In genomic region chr5:179393078-179393477, GRCh38 we compare ENCODE assay signal across 16 cellular contexts. TPM values are rescaled to one million over a fixed set of nuclear protein-coding genes. Genes with fewer than 3 reads are reported as not detected.
DNase-seq lines count a peak whose midpoint lies in the region; ATAC-seq and TF ChIP-seq lines count a peak whose summit lies in the region.
"Had no signal": no experiment of that assay in that cellular context is flagged by ENCODE, and none has a peak within 500 bp of the region (broad histone marks: within the 10 kb centered on the region; RNA-seq: fewer than 3 reads in every experiment).

No MANE protein-coding gene starts in this region.

- intact Hi-C loops in lower leg skin (cut with DNase I; ENCODE audit: low total_unique reads): no loop called here
- intact Hi-C loops in Right ventricle myocardium superior (cut with DNase I): no loop called here

- peak overlapping the region; percentile 78 for H3K27ac ChIP-seq in brain microvascular endothelial cell
- H3K27ac ChIP-seq: esophagus squamous epithelium had no signal

- TF ChIP-seq CTCF in brain microvascular endothelial cell (IDR thresholded peaks at IDR 0.05; ENCODE audit: low read depth, low read length, missing control alignments): no peak
- no peak for TF ChIP-seq CTCF in lower leg skin (IDR thresholded peaks at IDR 0.05)

- H3K27me3 ChIP-seq in MG63: no peaks in the 10 kb centered on the region
- no peaks in the 10 kb centered on the region for H3K27me3 ChIP-seq in brain microvascular endothelial cell (replicated peaks)
- H3K27me3 ChIP-seq: BLaER1 treated with 17β-estradiol and CSF1 and Interleukin-3, amounts not matched to agents 10 nM and 100 nM; esophagus squamous epithelium had no signal

- peak; percentile 11 for DNase-seq in CD1c-positive myeloid dendritic cell (ENCODE audit: extremely low spot score)
- DNase-seq in MG63: peak; percentile 81
- peak; percentile 96 for DNase-seq in brain microvascular endothelial cell
- peak; percentile 44 to 78 for DNase-seq in lower leg skin (ENCODE audit: low spot score in 2 of 2)
- no peak for DNase-seq in globus pallidus (ENCODE audit: low spot score)
- DNase-seq in ACHN: no peak
- DNase-seq in Right ventricle myocardium superior: no peak
- DNase-seq: activated CD4-positive, alpha-beta T cell treated with anti-CD3 and anti-CD28 coated beads, Interleukin-2, amount 10 ng/mL, durations not matched to agents 24 days and 14 days; activated effector memory CD4-positive, alpha-beta T cell treated with Interleukin-2 at 50 U/mL for 16 hours; caudate nucleus; esophagus squamous epithelium; GF-D8; left cardiac atrium; NCI-H524 treated with DMSO at 0.1 percent for 48 hours had no signal

- in situ Hi-C loops in brain microvascular endothelial cell (cut with HindIII; ENCODE audit: low pct_ligation_motif_present, low sequenced_read_pairs): no loop called here
- in situ Hi-C loops in ACHN (cut with HindIII; ENCODE audit: low pct_ligation_motif_present, low pct_unique_long_range_greater_than_20kb, low sequenced_read_pairs): no loop called here

- ATAC-seq in HG03108 (IDR thresholded peaks at IDR 0.05; ENCODE audit: unreplicated experiment) (no peak), Right ventricle myocardium superior (ENCODE audit: poor library complexity) (no peak)
- ATAC-seq: left cardiac atrium had no signal

- WGBS in lower leg skin, 2 donors: 51 to 52% methylated on average over 4 of the region's 4 CpGs

- H3K36me3 ChIP-seq in MG63 (no peaks in the 10 kb centered on the region), brain microvascular endothelial cell (replicated peaks) (no peaks in the 10 kb centered on the region)
- H3K36me3 ChIP-seq: BLaER1 treated with 17β-estradiol and CSF1 and Interleukin-3, amounts not matched to agents 10 nM and 100 nM; esophagus squamous epithelium had no signal

- peaks cover 56% of the 10 kb centered on the region for H3K9me3 ChIP-seq in MG63

- TF ChIP-seq POLR2A in lower leg skin (IDR thresholded peaks at IDR 0.05): no peak

- H3K4me3 ChIP-seq in MG63 (no peak overlapping the region), brain microvascular endothelial cell (ENCODE audit: low read depth, low read length) (no peak overlapping the region), lower leg skin (ENCODE audit: low read depth, poor library complexity, severe bottlenecking) (no peak overlapping the region)
- H3K4me3 ChIP-seq: BLaER1 treated with 17β-estradiol and CSF1 and Interleukin-3, amounts not matched to agents 10 nM and 100 nM; esophagus squamous epithelium had no signal

RNA-seq across cellular contexts. Expression of gene ADAMTS2, which starts 47.8 kb away (rescaled TPM):
- total RNA-seq in MG63 (2014; rRNA removed; shearing (Covaris generic); ENCODE audit: low replicate concordance): 88.7 and 141 TPM in 2 replicates
- total RNA-seq in lower leg skin (10 to 100 TPM in 1 of 4 donors, 1 to 10 TPM in 3; 2.3 to 10.6 (median 3.0) TPM), Right ventricle myocardium superior (3.6 TPM)
- total RNA-seq: activated CD4-positive, alpha-beta T cell treated with anti-CD3 and anti-CD28 coated beads, Interleukin-2, amount 10 ng/mL, durations not matched to agents 24 days and 14 days had no signal

Comparison
In these comparisons a context has a peak if more than half of its experiments do, and no peak if none do; other contexts are left out.
1. DNase-seq: peak in CD1c-positive myeloid dendritic cell (single experiment), MG63 (single experiment), brain microvascular endothelial cell (single experiment) and lower leg skin (2 of 2); none in globus pallidus (single experiment), ACHN (single experiment) and Right ventricle myocardium superior (single experiment).